Comparison of ENCODE assay signal across 9 cellular contexts in the genomic region with DNA sequence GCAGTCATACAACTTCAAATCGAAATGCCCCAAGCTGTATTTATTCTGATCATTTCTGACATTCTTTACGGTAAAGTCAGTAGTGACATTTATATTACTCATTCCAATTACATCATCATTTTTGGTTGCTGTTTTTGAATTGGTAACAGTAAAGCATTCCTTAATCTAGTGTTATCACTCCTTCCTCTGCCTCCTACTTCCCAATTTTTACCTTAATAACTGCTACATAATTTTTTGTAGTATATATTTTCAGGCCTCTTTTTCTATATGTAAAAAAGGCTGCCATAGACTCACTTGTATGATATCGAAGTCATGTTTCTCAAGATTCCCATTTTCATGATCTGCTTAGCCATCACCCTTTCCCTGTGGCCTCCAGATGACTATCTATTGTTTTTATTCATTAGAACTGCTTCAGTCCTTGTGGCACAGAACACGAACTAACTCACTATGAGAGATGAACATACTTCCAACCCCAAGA.
DNase-seq lines count a peak whose midpoint lies in the region; ATAC-seq, FAIRE-seq and TF ChIP-seq lines count a peak whose summit lies in the region.
"Had no signal": no experiment of that assay in that cellular context is flagged by ENCODE, and none has a peak within 500 bp of the region (broad histone marks: within the 10 kb centered on the region; RNA-seq: fewer than 3 reads in every experiment).

No MANE protein-coding gene starts in this region.

- H2AK5ac ChIP-seq in mesenchymal stem cell (ENCODE audit: low read length, severe bottlenecking): peak overlapping the region; percentile 49

- no peak overlapping the region for H2BK15ac ChIP-seq in mesenchymal stem cell (ENCODE audit: low read depth, poor library complexity, severe bottlenecking)

- H3K14ac ChIP-seq in mesenchymal stem cell (ENCODE audit: low read length in 2 of 2): no peak overlapping the region

- H3K23ac ChIP-seq in mesenchymal stem cell (ENCODE audit: low read length in 2 of 2): no peak overlapping the region

- 39% methylated on average over 2 of the region's 4 CpGs for WGBS in mesenchymal stem cell

- H3K36me3 Mint-ChIP-seq in astrocyte (ENCODE audit: low read depth, unreplicated experiment): peaks cover 28% of the 10 kb centered on the region

- H2AFZ ChIP-seq in astrocyte (ENCODE audit: low read depth, low read length) (no peak overlapping the region), mesenchymal stem cell (ENCODE audit: low read depth, low read length) (no peak overlapping the region)

- no peak overlapping the region for H2BK120ac ChIP-seq in mesenchymal stem cell (ENCODE audit: low read depth, low read length)

- no peak for TF ChIP-seq CTCF in astrocyte (IDR thresholded peaks at IDR 0.05; ENCODE audit: insufficient read depth, low read depth, low read length)

- H3K4me2 ChIP-seq in astrocyte (ENCODE audit: low read length): peak overlapping the region; percentile 94
- H3K4me2 ChIP-seq in mesenchymal stem cell (ENCODE audit: low read length, poor library complexity, severe bottlenecking): peak overlapping the region; percentile 3

- peak overlapping the region; percentile 68 for H2BK5ac ChIP-seq in mesenchymal stem cell (ENCODE audit: low read depth, low read length, poor library complexity, severe bottlenecking)

- no peaks in the 10 kb centered on the region for H3K27me3 Mint-ChIP-seq in astrocyte (ENCODE audit: low read depth, unreplicated experiment)

- peak overlapping the region; percentile 99 for H3K9ac ChIP-seq in astrocyte (ENCODE audit: low read length)
- peak overlapping the region; percentile 100 for H3K9ac ChIP-seq in mesenchymal stem cell (ENCODE audit: low read length)

- H3K18ac ChIP-seq in mesenchymal stem cell (ENCODE audit: low read depth in 1 of 2, low read length in 2 of 2): peak overlapping the region in 1 of 2 experiments; percentile 19

- H3K27me3 ChIP-seq in astrocyte (ENCODE audit: insufficient read depth, low read length) (no peaks in the 10 kb centered on the region), mesenchymal stem cell (ENCODE audit: control insufficient read depth in 1 of 2, insufficient read depth in 1 of 2, low read length in 2 of 2) (no peaks in the 10 kb centered on the region)

- H3K4me1 Mint-ChIP-seq in astrocyte (ENCODE audit: low read depth, unreplicated experiment): peaks cover 32% of the 10 kb centered on the region

- no peak overlapping the region for H2BK12ac ChIP-seq in mesenchymal stem cell (ENCODE audit: low read length in 2 of 2)

- H3K9me3 Mint-ChIP-seq in astrocyte (ENCODE audit: unreplicated experiment): no peaks in the 10 kb centered on the region

- DNase-seq in AG08396 (ENCODE audit: low spot score) (peak; percentile 71), HS-5 (ENCODE audit: low read depth) (peak; percentile 91), astrocyte (ENCODE audit: low read depth) (peak; percentile 91), mesenchymal stem cell (peak; percentile 79), NCI-H526 treated with DMSO at 0.1 percent for 48 hours (lab: John Stamatoyannopoulos, UW) (no peak), SHP77 (lab: John Stamatoyannopoulos, UW) (no peak), anterior cingulate cortex (lab: John Stamatoyannopoulos, UW) (no peak)
- DNase-seq: Right ventricle myocardium superior had no signal

- peaks cover 9% of the 10 kb centered on the region for H3K79me1 ChIP-seq in mesenchymal stem cell (replicated peaks; ENCODE audit: low read length, poor library complexity, severe bottlenecking)

- no peak overlapping the region for H4K8ac ChIP-seq in mesenchymal stem cell (ENCODE audit: low read length)

- no peak overlapping the region for H3K4ac ChIP-seq in mesenchymal stem cell (ENCODE audit: low read depth in 1 of 2, low read length in 2 of 2)

- H4K20me1 ChIP-seq in astrocyte (ENCODE audit: insufficient read depth, low read length): peaks cover 63% of the 10 kb centered on the region

- FAIRE-seq in astrocyte (lab: Jason Lieb, UNC): peak; percentile 98

- peak overlapping the region; percentile 91 for H3K27ac Mint-ChIP-seq in astrocyte (ENCODE audit: unreplicated experiment)

- H3K4me3 ChIP-seq in astrocyte (ENCODE audit: insufficient read depth, low read depth, low read length) (peak overlapping the region; percentile 95), mesenchymal stem cell (ENCODE audit: insufficient read depth in 1 of 2, low read depth in 1 of 2, low read length in 2 of 2) (peak overlapping the region in 1 of 2 experiments; percentile 87)

- H4K91ac ChIP-seq in mesenchymal stem cell (ENCODE audit: low read length): no peak overlapping the region

- H3K4me1 ChIP-seq in astrocyte (ENCODE audit: insufficient read depth, low read length) (peaks cover 42% of the 10 kb centered on the region), mesenchymal stem cell (ENCODE audit: control insufficient read depth, insufficient read depth, low read depth, low read length) (peaks cover 5% of the 10 kb centered on the region)

- no peak for ATAC-seq in HG02840 (IDR thresholded peaks at IDR 0.05; ENCODE audit: low FRiP score, unreplicated experiment)

- H3K9me3 ChIP-seq in astrocyte (ENCODE audit: insufficient read depth, low read depth, low read length): no peaks in the 10 kb centered on the region
- H3K9me3 ChIP-seq in mesenchymal stem cell (ENCODE audit: control insufficient read depth, low read length): no peaks in the 10 kb centered on the region

- peak overlapping the region; percentile 95 for H3K4me3 Mint-ChIP-seq in astrocyte (ENCODE audit: unreplicated experiment)

- H3K36me3 ChIP-seq in astrocyte (ENCODE audit: insufficient read depth, low read length) (peaks cover 34% of the 10 kb centered on the region), mesenchymal stem cell (ENCODE audit: control insufficient read depth in 1 of 2, insufficient read depth in 2 of 2, low read depth in 1 of 2, low read length in 2 of 2) (peaks cover 7 to 91% of the 10 kb centered on the region in 2 experiments)

- H3K27ac ChIP-seq in astrocyte (ENCODE audit: low read depth, low read length): peak overlapping the region; percentile 93
- H3K27ac ChIP-seq in mesenchymal stem cell (ENCODE audit: low read length, poor library complexity, severe bottlenecking): peak overlapping the region; percentile 95

- H3K79me2 ChIP-seq in astrocyte (ENCODE audit: insufficient read depth, low read length): peaks cover 98% of the 10 kb centered on the region

Comparison
In these comparisons a context has a peak if more than half of its experiments do, and no peak if none do; other contexts are left out.
1. DNase-seq: peak in AG08396 (single experiment), HS-5 (single experiment), astrocyte (single experiment) and mesenchymal stem cell (single experiment); none in NCI-H526 treated with DMSO at 0.1 percent for 48 hours (single experiment), SHP77 (0 of 2) and anterior cingulate cortex (0 of 58).